ENCODE assay signal across 1 cellular context in genomic region chr3:129224984-129225393, GRCh38.
TF ChIP-seq lines count a peak whose summit lies in the region.

No MANE protein-coding gene starts in this region.

TF ChIP-seq in HepG2, 621 proteins besides CTCF, POLR2A, EP300 and RAD21 (continues in another document):
- TF ChIP-seq RXRA (CRISPR knock-in tag; IDR thresholded peaks at IDR 0.05) (peak; percentile 51), DPF2 (CRISPR knock-in tag; IDR thresholded peaks at IDR 0.05; ENCODE audit: borderline replicate concordance, low read depth) (peak; percentile 81), KMT2B (CRISPR knock-in tag; IDR thresholded peaks at IDR 0.05) (peak; percentile 59; the same call in 1 of the 2 replicates), TARDBP (CRISPR knock-in tag; IDR thresholded peaks at IDR 0.05) (peak; percentile 63; the same call in 1 of the 2 replicates), SOX13 (IDR thresholded peaks at IDR 0.05) (no peak), SOX13 (CRISPR knock-in tag; conservative IDR thresholded peaks at IDR 0.05 in 1 of 2, IDR thresholded peaks at IDR 0.05 in 1 of 2) (peak in 1 of 2 experiments; percentile 36; a peak in 1 of 4 replicates), CHCHD3 (CRISPR knock-in tag; IDR thresholded peaks at IDR 0.05) (no peak), ZNF792 (CRISPR knock-in tag; IDR thresholded peaks at IDR 0.05) (0 out of 2 replicates have a peak, but pooled peaks have one; percentile 65), ZNF816 (CRISPR knock-in tag; IDR thresholded peaks at IDR 0.05; ENCODE audit: borderline replicate concordance) (peak; percentile 67; the same call in 1 of the 2 replicates), ZNF292 (CRISPR knock-in tag; IDR thresholded peaks at IDR 0.05; ENCODE audit: borderline replicate concordance, low read depth) (peak; percentile 98), ZNF350 (CRISPR knock-in tag; IDR thresholded peaks at IDR 0.05; ENCODE audit: borderline replicate concordance, low read depth) (peak; percentile 55; the same call in 1 of the 2 replicates), ZSCAN9 (CRISPR knock-in tag; IDR thresholded peaks at IDR 0.05; ENCODE audit: borderline replicate concordance) (peak; percentile 62; the same call in 1 of the 2 replicates), THAP11 (CRISPR knock-in tag; IDR thresholded peaks at IDR 0.05) (peak; percentile 58; the same call in 1 of the 2 replicates), ZNF644 (CRISPR knock-in tag; IDR thresholded peaks at IDR 0.05; ENCODE audit: low read depth) (peak; percentile 60; the same call in 1 of the 2 replicates), ZNF224 (CRISPR knock-in tag; IDR thresholded peaks at IDR 0.05) (no peak), GATA4 (IDR thresholded peaks at IDR 0.05; ENCODE audit: borderline replicate concordance, low read depth) (peak; percentile 42; the same call in 1 of the 2 replicates), HNF4G (IDR thresholded peaks at IDR 0.05; ENCODE audit: borderline replicate concordance, low read depth, low read length) (peak; percentile 96), HNF4G (CRISPR knock-in tag; IDR thresholded peaks at IDR 0.05; ENCODE audit: borderline replicate concordance, low read depth) (peak; percentile 49; the same call in 1 of the 2 replicates), ZMYM4 (CRISPR knock-in tag; IDR thresholded peaks at IDR 0.05) (peak; percentile 42; the same call in 1 of the 2 replicates), RCOR2 (CRISPR knock-in tag; IDR thresholded peaks at IDR 0.05) (peak; percentile 45; the same call in 1 of the 2 replicates), THYN1 (CRISPR knock-in tag; IDR thresholded peaks at IDR 0.05; ENCODE audit: borderline replicate concordance, low read depth) (no peak), ZNF614 (CRISPR knock-in tag; IDR thresholded peaks at IDR 0.05; ENCODE audit: borderline replicate concordance) (peak; percentile 100), ETV5 (CRISPR knock-in tag; IDR thresholded peaks at IDR 0.05; ENCODE audit: borderline replicate concordance) (peak; percentile 91), ZNF383 (CRISPR knock-in tag; IDR thresholded peaks at IDR 0.05; ENCODE audit: borderline replicate concordance) (no peak), PHF8 (CRISPR knock-in tag; IDR thresholded peaks at IDR 0.05) (peak; percentile 48), BORCS8-MEF2B (CRISPR knock-in tag; IDR thresholded peaks at IDR 0.05) (peak; percentile 53; the same call in 1 of the 2 replicates), ZNF12 (CRISPR knock-in tag; IDR thresholded peaks at IDR 0.05) (peak; percentile 70; the same call in 1 of the 2 replicates), ZNF703 (CRISPR knock-in tag; IDR thresholded peaks at IDR 0.05; ENCODE audit: borderline replicate concordance) (no peak), LCORL (IDR thresholded peaks at IDR 0.05) (no peak), LCORL (CRISPR knock-in tag; IDR thresholded peaks at IDR 0.05) (peak; percentile 82), TFDP2 (CRISPR knock-in tag; IDR thresholded peaks at IDR 0.05) (no peak), KLF9 (CRISPR knock-in tag; IDR thresholded peaks at IDR 0.05; ENCODE audit: low read depth) (0 out of 2 replicates have a peak, but pooled peaks have one; percentile 39), TBX2 (CRISPR knock-in tag; IDR thresholded peaks at IDR 0.05; ENCODE audit: borderline replicate concordance) (peak; percentile 48; the same call in 1 of the 2 replicates), ZFX (CRISPR knock-in tag; IDR thresholded peaks at IDR 0.05; ENCODE audit: low read depth) (peak; percentile 30; the same call in 1 of the 2 replicates), KMT2A (CRISPR knock-in tag; IDR thresholded peaks at IDR 0.05) (peak; percentile 61), MAZ (IDR thresholded peaks at IDR 0.05; ENCODE audit: borderline replicate concordance, low read depth, low read length) (0 out of 2 replicates have a peak, but pooled peaks have one; percentile 41), MAZ (CRISPR knock-in tag; IDR thresholded peaks at IDR 0.05; ENCODE audit: low read depth) (no peak), ZNF501 (CRISPR knock-in tag; IDR thresholded peaks at IDR 0.05) (peak; percentile 76), MBD4 (IDR thresholded peaks at IDR 0.05; ENCODE audit: borderline replicate concordance, low read length) (no peak), FOXA3 (CRISPR knock-in tag; IDR thresholded peaks at IDR 0.05) (peak; percentile 72), TSC22D2 (CRISPR knock-in tag; IDR thresholded peaks at IDR 0.05; ENCODE audit: borderline replicate concordance) (0 out of 2 replicates have a peak, but pooled peaks have one; percentile 31), ARID3A (IDR thresholded peaks at IDR 0.05; ENCODE audit: low read depth, low read length) (peak; percentile 95), KDM5B (CRISPR knock-in tag; IDR thresholded peaks at IDR 0.05; ENCODE audit: borderline replicate concordance) (0 out of 2 replicates have a peak, but pooled peaks have one; percentile 48), ZSCAN31 (CRISPR knock-in tag; IDR thresholded peaks at IDR 0.05; ENCODE audit: low read depth) (peak; percentile 41; the same call in 1 of the 2 replicates), ZSCAN21 (CRISPR knock-in tag; IDR thresholded peaks at IDR 0.05; ENCODE audit: borderline replicate concordance) (peak; percentile 41; the same call in 1 of the 2 replicates), ZNF441 (CRISPR knock-in tag; IDR thresholded peaks at IDR 0.05; ENCODE audit: borderline replicate concordance) (0 out of 2 replicates have a peak, but pooled peaks have one; percentile 27), ZNF580 (CRISPR knock-in tag; IDR thresholded peaks at IDR 0.05; ENCODE audit: borderline replicate concordance, low read depth) (peak; percentile 78; the same call in 1 of the 2 replicates), SPEN (CRISPR knock-in tag; IDR thresholded peaks at IDR 0.05; ENCODE audit: low read depth) (peak; percentile 52; the same call in 1 of the 2 replicates), ELF1 (CRISPR knock-in tag; IDR thresholded peaks at IDR 0.05) (peak; percentile 61; the same call in 1 of the 2 replicates), PHF21A (CRISPR knock-in tag; IDR thresholded peaks at IDR 0.05) (peak; percentile 70), MAX (IDR thresholded peaks at IDR 0.05) (peak; percentile 65), DRAP1 (CRISPR knock-in tag; IDR thresholded peaks at IDR 0.05) (peak; percentile 67), PHF20 (CRISPR knock-in tag; IDR thresholded peaks at IDR 0.05) (peak; percentile 58; the same call in 1 of the 2 replicates), WIZ (CRISPR knock-in tag; IDR thresholded peaks at IDR 0.05) (0 out of 2 replicates have a peak, but pooled peaks have one; percentile 23), ZNF761 (CRISPR knock-in tag; conservative IDR thresholded peaks at IDR 0.05) (0 out of 2 replicates have a peak, but pooled peaks have one; percentile 36), TEAD3 (CRISPR knock-in tag; optimal IDR thresholded peaks at IDR 0.05; ENCODE audit: borderline replicate concordance) (peak; percentile 80)
- TF ChIP-seq, protein P1, sequence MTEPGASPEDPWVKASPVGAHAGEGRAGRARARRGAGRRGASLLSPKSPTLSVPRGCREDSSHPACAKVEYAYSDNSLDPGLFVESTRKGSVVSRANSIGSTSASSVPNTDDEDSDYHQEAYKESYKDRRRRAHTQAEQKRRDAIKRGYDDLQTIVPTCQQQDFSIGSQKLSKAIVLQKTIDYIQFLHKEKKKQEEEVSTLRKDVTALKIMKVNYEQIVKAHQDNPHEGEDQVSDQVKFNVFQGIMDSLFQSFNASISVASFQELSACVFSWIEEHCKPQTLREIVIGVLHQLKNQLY (CRISPR knock-in tag; IDR thresholded peaks at IDR 0.05), result peak; percentile 68; the same call in 1 of the 2 replicates
- TF ChIP-seq, protein P2, sequence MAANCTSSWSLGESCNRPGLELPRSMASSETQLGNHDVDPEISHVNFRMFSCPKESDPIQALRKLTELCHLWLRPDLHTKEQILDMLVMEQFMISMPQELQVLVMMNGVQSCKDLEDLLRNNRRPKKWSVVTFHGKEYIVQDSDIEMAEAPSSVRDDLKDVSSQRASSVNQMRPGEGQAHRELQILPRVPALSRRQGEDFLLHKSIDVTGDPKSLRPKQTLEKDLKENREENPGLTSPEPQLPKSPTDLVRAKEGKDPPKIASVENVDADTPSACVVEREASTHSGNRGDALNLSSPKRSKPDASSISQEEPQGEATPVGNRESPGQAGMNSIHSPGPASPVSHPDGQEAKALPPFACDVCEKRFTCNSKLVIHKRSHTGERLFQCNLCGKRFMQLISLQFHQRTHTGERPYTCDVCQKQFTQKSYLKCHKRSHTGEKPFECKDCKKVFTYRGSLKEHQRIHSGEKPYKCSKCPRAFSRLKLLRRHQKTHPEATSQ (CRISPR knock-in tag; IDR thresholded peaks at IDR 0.05; ENCODE audit: borderline replicate concordance), result 0 out of 2 replicates have a peak, but pooled peaks have one; percentile 50
- TF ChIP-seq, protein P3, sequence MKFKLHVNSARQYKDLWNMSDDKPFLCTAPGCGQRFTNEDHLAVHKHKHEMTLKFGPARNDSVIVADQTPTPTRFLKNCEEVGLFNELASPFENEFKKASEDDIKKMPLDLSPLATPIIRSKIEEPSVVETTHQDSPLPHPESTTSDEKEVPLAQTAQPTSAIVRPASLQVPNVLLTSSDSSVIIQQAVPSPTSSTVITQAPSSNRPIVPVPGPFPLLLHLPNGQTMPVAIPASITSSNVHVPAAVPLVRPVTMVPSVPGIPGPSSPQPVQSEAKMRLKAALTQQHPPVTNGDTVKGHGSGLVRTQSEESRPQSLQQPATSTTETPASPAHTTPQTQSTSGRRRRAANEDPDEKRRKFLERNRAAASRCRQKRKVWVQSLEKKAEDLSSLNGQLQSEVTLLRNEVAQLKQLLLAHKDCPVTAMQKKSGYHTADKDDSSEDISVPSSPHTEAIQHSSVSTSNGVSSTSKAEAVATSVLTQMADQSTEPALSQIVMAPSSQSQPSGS (CRISPR knock-in tag; IDR thresholded peaks at IDR 0.05), result peak; percentile 65; the same call in 1 of the 2 replicates
- TF ChIP-seq, protein P4, sequence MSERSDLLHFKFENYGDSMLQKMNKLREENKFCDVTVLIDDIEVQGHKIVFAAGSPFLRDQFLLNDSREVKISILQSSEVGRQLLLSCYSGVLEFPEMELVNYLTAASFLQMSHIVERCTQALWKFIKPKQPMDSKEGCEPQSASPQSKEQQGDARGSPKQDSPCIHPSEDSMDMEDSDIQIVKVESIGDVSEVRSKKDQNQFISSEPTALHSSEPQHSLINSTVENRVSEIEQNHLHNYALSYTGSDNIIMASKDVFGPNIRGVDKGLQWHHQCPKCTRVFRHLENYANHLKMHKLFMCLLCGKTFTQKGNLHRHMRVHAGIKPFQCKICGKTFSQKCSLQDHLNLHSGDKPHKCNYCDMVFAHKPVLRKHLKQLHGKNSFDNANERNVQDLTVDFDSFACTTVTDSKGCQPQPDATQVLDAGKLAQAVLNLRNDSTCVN (CRISPR knock-in tag; IDR thresholded peaks at IDR 0.05; ENCODE audit: borderline replicate concordance), result 0 out of 2 replicates have a peak, but pooled peaks have one; percentile 29
- TF ChIP-seq, protein P5, sequence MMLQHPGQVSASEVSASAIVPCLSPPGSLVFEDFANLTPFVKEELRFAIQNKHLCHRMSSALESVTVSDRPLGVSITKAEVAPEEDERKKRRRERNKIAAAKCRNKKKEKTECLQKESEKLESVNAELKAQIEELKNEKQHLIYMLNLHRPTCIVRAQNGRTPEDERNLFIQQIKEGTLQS (CRISPR knock-in tag; IDR thresholded peaks at IDR 0.05), result 0 out of 2 replicates have a peak, but pooled peaks have one; percentile 14
- TF ChIP-seq, protein P6, sequence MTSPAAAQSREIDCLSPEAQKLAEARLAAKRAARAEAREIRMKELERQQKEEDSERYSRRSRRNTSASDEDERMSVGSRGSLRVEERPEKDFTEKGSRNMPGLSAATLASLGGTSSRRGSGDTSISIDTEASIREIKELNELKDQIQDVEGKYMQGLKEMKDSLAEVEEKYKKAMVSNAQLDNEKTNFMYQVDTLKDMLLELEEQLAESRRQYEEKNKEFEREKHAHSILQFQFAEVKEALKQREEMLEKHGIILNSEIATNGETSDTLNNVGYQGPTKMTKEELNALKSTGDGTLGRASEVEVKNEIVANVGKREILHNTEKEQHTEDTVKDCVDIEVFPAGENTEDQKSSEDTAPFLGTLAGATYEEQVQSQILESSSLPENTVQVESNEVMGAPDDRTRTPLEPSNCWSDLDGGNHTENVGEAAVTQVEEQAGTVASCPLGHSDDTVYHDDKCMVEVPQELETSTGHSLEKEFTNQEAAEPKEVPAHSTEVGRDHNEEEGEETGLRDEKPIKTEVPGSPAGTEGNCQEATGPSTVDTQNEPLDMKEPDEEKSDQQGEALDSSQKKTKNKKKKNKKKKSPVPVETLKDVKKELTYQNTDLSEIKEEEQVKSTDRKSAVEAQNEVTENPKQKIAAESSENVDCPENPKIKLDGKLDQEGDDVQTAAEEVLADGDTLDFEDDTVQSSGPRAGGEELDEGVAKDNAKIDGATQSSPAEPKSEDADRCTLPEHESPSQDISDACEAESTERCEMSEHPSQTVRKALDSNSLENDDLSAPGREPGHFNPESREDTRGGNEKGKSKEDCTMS (CRISPR knock-in tag; conservative IDR thresholded peaks at IDR 0.05), result no peak
